Comparison of ENCODE assay signal across 11 cellular contexts in genomic region chr15:65211157-65211982, GRCh38. TPM values are rescaled to one million over a fixed set of nuclear protein-coding genes. Genes with fewer than 3 reads are reported as not detected.
DNase-seq lines count a peak whose midpoint lies in the region; TF ChIP-seq lines count a peak whose summit lies in the region.
"Had no signal": no experiment of that assay in that cellular context is flagged by ENCODE, and none has a peak within 500 bp of the region (broad histone marks: within the 10 kb centered on the region; RNA-seq: fewer than 3 reads in every experiment).

TSS of gene CILP (minus strand) at chr15:65211473. CDS start at chr15:65209755, 1,718 bp downstream.

- H3K79me2 ChIP-seq in KMS-11 (ENCODE audit: insufficient read depth, low read depth) = no peaks in the 10 kb centered on the region

- H3K27me3 ChIP-seq in KMS-11 (ENCODE audit: insufficient read depth, low read depth) (no peaks in the 10 kb centered on the region), right atrium auricular region (no peaks in the 10 kb centered on the region), stomach smooth muscle (ENCODE audit: control insufficient read depth in 1 of 2, insufficient read depth in 2 of 2, low read length in 2 of 2) (no peaks in the 10 kb centered on the region), Caco-2 (replicated peaks; ENCODE audit: control insufficient read depth, insufficient read depth, low read length) (no peaks in the 10 kb centered on the region)
- H3K27me3 ChIP-seq in effector memory CD4-positive, alpha-beta T cell (replicated peaks; ENCODE audit: control insufficient read depth, insufficient read depth, low read length, poor library complexity, severe bottlenecking) = no peaks in the 10 kb centered on the region
- H3K27me3 ChIP-seq: body of pancreas had no signal

- H3K4me3 ChIP-seq in KMS-11 (IDR thresholded peaks at IDR 0.05; ENCODE audit: insufficient read depth, low read depth, low read length) (no peak within 1 kb of the TSS), right atrium auricular region (peak within 1 kb of the TSS in 1 of 2 donors; percentile 4), stomach smooth muscle (ENCODE audit: low read length in 2 of 2) (peak within 1 kb of the TSS in 1 of 2 donors; percentile 35), Caco-2 (ENCODE audit: low read depth, low read length) (no peak within 1 kb of the TSS)
- no peak within 1 kb of the TSS for H3K4me3 ChIP-seq in effector memory CD4-positive, alpha-beta T cell (ENCODE audit: insufficient read depth, low read depth, low read length, poor library complexity, severe bottlenecking)
- H3K4me3 ChIP-seq: body of pancreas had no signal

- H3K27ac ChIP-seq in KMS-11 = no peak within 1 kb of the TSS
- peak within 1 kb of the TSS; percentile 31 to 51 for H3K27ac ChIP-seq in right atrium auricular region
- peak within 1 kb of the TSS; percentile 46 for H3K27ac ChIP-seq in stomach smooth muscle (ENCODE audit: low read length)
- no peak within 1 kb of the TSS for H3K27ac ChIP-seq in effector memory CD4-positive, alpha-beta T cell (ENCODE audit: insufficient read depth, low read length, poor library complexity, severe bottlenecking)
- H3K27ac ChIP-seq: body of pancreas had no signal

- intact Hi-C loops in Caco-2 (cut with micrococcal nuclease; ENCODE audit: unreplicated experiment) = no loop called here

- CTCF ChIA-PET in Caco-2 (lab: Charles Lee) = interaction anchor here (0.5 to 1.7 kb wide), 2 partner anchors 59 to 175 kb away, joined by 3 to 4 read pairs; no protein-coding TSS in a partner anchor

- H3K36me3 ChIP-seq in KMS-11 (ENCODE audit: insufficient read depth) (no peaks in the 10 kb centered on the region), right atrium auricular region (no peaks in the 10 kb centered on the region), stomach smooth muscle (ENCODE audit: control insufficient read depth in 2 of 2, insufficient read depth in 2 of 2, low read length in 2 of 2) (no peaks in the 10 kb centered on the region), Caco-2 (ENCODE audit: control insufficient read depth, insufficient read depth, low read length) (no peaks in the 10 kb centered on the region)
- H3K36me3 ChIP-seq in effector memory CD4-positive, alpha-beta T cell (ENCODE audit: control insufficient read depth, insufficient read depth, low read length) = no peaks in the 10 kb centered on the region

- peak; percentile 52 for DNase-seq in amniotic epithelial cell (ENCODE audit: low read depth)
- no peak for DNase-seq in right atrium auricular region (ENCODE audit: low spot score)
- no peak for DNase-seq in effector memory CD4-positive, alpha-beta T cell
- DNase-seq in GM13976 (ENCODE audit: low spot score) = no peak
- no peak for DNase-seq in NCI-H526 treated with DMSO at 0.1 percent for 48 hours (lab: John Stamatoyannopoulos, UW)
- DNase-seq in Caco-2 = no peak
- DNase-seq: GDM1 had no signal

- peak within 1 kb of the TSS; percentile 34; the same call in 1 of the 2 replicates for H2AFZ ChIP-seq in KMS-11 (ENCODE audit: low read depth)

- no peaks in the 10 kb centered on the region for H4K20me1 ChIP-seq in KMS-11 (ENCODE audit: insufficient read depth)

- H3K9me3 Mint-ChIP-seq in Caco-2 (ENCODE audit: unreplicated experiment) = no peaks in the 10 kb centered on the region

- no peaks in the 10 kb centered on the region for H3K36me3 Mint-ChIP-seq in Caco-2 (ENCODE audit: insufficient read depth, unreplicated experiment)

- H3K4me1 Mint-ChIP-seq in Caco-2 (ENCODE audit: low read depth, unreplicated experiment) = peaks cover 10% of the 10 kb centered on the region

- POLR2A ChIA-PET in Caco-2 (lab: Charles Lee) = no interaction called here

- in situ Hi-C loops in GM13976 (cut with MboI; ENCODE audit: low sequenced_read_pairs, unreplicated experiment) = no loop called here

- no peak within 1 kb of the TSS for H3K9ac ChIP-seq in KMS-11
- H3K9ac ChIP-seq in stomach smooth muscle (ENCODE audit: low read length in 2 of 2) = peak within 1 kb of the TSS in 1 of 2 donors; percentile 21

- no TSS peak for BruUV-seq in Caco-2 (replicated peaks; lab: Mats Ljungman, UMichigan)

- H3K4me1 ChIP-seq in KMS-11 (ENCODE audit: low read depth, poor library complexity, severe bottlenecking) (no peaks in the 10 kb centered on the region), right atrium auricular region (peaks cover 0 to 20% of the 10 kb centered on the region in 2 donors), stomach smooth muscle (ENCODE audit: control insufficient read depth, insufficient read depth, low read length) (peaks cover 37% of the 10 kb centered on the region), Caco-2 (0 out of 2 replicates have a peak, but pooled peaks cover 6% of the 10 kb centered on the region)
- H3K4me1 ChIP-seq in effector memory CD4-positive, alpha-beta T cell (ENCODE audit: control insufficient read depth, insufficient read depth, low read length, poor library complexity, severe bottlenecking) = no peaks in the 10 kb centered on the region
- H3K4me1 ChIP-seq: body of pancreas had no signal

- no peak within 1 kb of the TSS for H3K4me3 Mint-ChIP-seq in Caco-2 (ENCODE audit: unreplicated experiment)

- H3K27me3 Mint-ChIP-seq in Caco-2 (ENCODE audit: insufficient read depth, unreplicated experiment) = no peaks in the 10 kb centered on the region

- H3K4me2 ChIP-seq in KMS-11 = no peak within 1 kb of the TSS

- TF ChIP-seq CTCF in KMS-11 (conservative IDR thresholded peaks at IDR 0.05; ENCODE audit: low read depth, low read length) (no peak), right atrium auricular region (IDR thresholded peaks at IDR 0.05) (no peak), GM13976 (IDR thresholded peaks at IDR 0.05; ENCODE audit: borderline replicate concordance, control extremely low read depth, extremely low read depth, insufficient read depth, missing control alignments) (no peak), Caco-2 (IDR thresholded peaks at IDR 0.05; ENCODE audit: insufficient read depth in 1 of 2, low read depth in 1 of 2, low read length in 1 of 2, severe bottlenecking in 1 of 2, unreplicated experiment in 1 of 2) (no peak)

- no peak within 1 kb of the TSS for H3K27ac Mint-ChIP-seq in Caco-2 (ENCODE audit: unreplicated experiment)

- H3K9me3 ChIP-seq in right atrium auricular region (no peaks in the 10 kb centered on the region), stomach smooth muscle (ENCODE audit: control insufficient read depth in 2 of 2, low read length in 2 of 2) (no peaks in the 10 kb centered on the region), Caco-2 (no peaks in the 10 kb centered on the region)
- H3K9me3 ChIP-seq in effector memory CD4-positive, alpha-beta T cell (ENCODE audit: control insufficient read depth, low read length) = no peaks in the 10 kb centered on the region
- H3K9me3 ChIP-seq: body of pancreas had no signal

RNA-seq across cellular contexts. Expression of gene CILP, which starts in this region (rescaled TPM):
- total RNA-seq in right atrium auricular region = 10 to 100 TPM in 1 of 2 donors, 1 to 10 TPM in 1; 2.2 to 32.0 TPM
- not detected in 2 replicates for total RNA-seq in Caco-2 (2022)
- total RNA-seq: NCI-H460 had no signal

Comparison
In these comparisons a context has a peak if more than half of its experiments do, and no peak if none do; other contexts are left out.
1. H3K27ac ChIP-seq: peak in right atrium auricular region (2 of 2) and stomach smooth muscle (single experiment); none in KMS-11 (single experiment) and effector memory CD4-positive, alpha-beta T cell (single experiment).